In the genomic region with DNA sequence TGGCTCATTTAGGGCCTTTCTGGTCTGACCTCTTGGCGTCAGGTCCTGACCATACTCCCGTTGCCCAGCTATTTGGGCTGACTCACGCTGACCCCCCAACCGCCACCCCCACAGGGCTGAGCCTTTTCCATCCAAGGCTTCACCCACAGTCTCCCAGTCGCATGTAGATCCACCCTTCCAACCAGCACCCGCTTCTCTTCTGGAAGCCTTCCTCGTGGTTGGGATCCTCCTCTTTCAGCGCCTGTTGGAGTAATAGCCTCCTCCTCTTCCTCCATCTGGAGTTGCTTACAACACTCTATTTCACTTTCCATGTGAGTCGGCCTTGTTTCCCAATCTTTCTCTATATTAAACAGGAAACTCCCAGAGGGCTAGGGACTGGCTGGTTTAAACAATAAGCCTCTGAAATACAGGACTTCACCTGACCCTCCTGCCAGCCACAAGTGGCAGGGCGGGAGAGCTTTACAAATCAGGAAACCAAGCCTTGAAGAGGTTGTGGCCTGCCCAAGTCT, we compare ENCODE assay signal across 10 cellular contexts. TPM values are rescaled to one million over a fixed set of nuclear protein-coding genes. Genes with fewer than 3 reads are reported as not detected.
DNase-seq lines count a peak whose midpoint lies in the region; ATAC-seq and TF ChIP-seq lines count a peak whose summit lies in the region.
"Had no signal": no experiment of that assay in that cellular context is flagged by ENCODE, and none has a peak within 500 bp of the region (broad histone marks: within the 10 kb centered on the region; RNA-seq: fewer than 3 reads in every experiment).

No MANE protein-coding gene starts in this region.

- intact Hi-C loops in mammary epithelial cell (cut with micrococcal nuclease): loop anchor here (2.0 kb wide), 1 partner anchor 15 kb away; no protein-coding TSS in a partner anchor
- intact Hi-C loops in transverse colon (cut with DNase I; ENCODE audit: low total_unique reads): no loop called here

- H3K9me3 ChIP-seq in mammary epithelial cell (replicated peaks; ENCODE audit: insufficient read depth, low read length) (no peaks in the 10 kb centered on the region), transverse colon (no peaks in the 10 kb centered on the region)

- H2AFZ ChIP-seq in mammary epithelial cell (ENCODE audit: low read depth, low read length): no peak overlapping the region

- dilution Hi-C loops in mammary epithelial cell (cut with HindIII; ENCODE audit: low sequenced_read_pairs): no loop called here

- CTCF ChIA-PET in mammary epithelial cell (lab: Charles Lee; ENCODE audit: low non-redundant PET): no interaction called here

- ATAC-seq in effector memory CD8-positive, alpha-beta T cell (replicated peaks): no peak

- no peak overlapping the region for H3K9ac ChIP-seq in mammary epithelial cell (ENCODE audit: insufficient read depth, low read length)

- TF ChIP-seq POLR2A in transverse colon (IDR thresholded peaks at IDR 0.05): no peak

- H3K4me3 ChIP-seq in mammary epithelial cell (replicated peaks in 1 of 3; ENCODE audit: insufficient read depth in 1 of 3, low read depth in 2 of 3, low read length in 3 of 3) (no peak overlapping the region), transverse colon (no peak overlapping the region)

- H3K4me1 ChIP-seq in mammary epithelial cell (ENCODE audit: insufficient read depth, low read length) (peaks cover 32% of the 10 kb centered on the region), transverse colon (peaks cover 20 to 62% (median 32%) of the 10 kb centered on the region in 4 donors)

- H3K27me3 Mint-ChIP-seq in effector memory CD8-positive, alpha-beta T cell: no peaks in the 10 kb centered on the region

- peak overlapping the region in 1 of 2 donors; percentile 99 for H3K27ac Mint-ChIP-seq in effector memory CD8-positive, alpha-beta T cell

- no TSS peak for BruUV-seq in mammary epithelial cell (replicated peaks; lab: Mats Ljungman, UMichigan)

- TF ChIP-seq CTCF in mammary epithelial cell (conservative IDR thresholded peaks at IDR 0.05 in 1 of 2, IDR thresholded peaks at IDR 0.05 in 1 of 2; ENCODE audit: extremely low read depth in 1 of 2, insufficient read depth in 1 of 2, low read depth in 1 of 2, low read length in 2 of 2): no peak
- TF ChIP-seq CTCF in transverse colon (IDR thresholded peaks at IDR 0.05): no peak

- H3K36me3 Mint-ChIP-seq in effector memory CD8-positive, alpha-beta T cell (ENCODE audit: insufficient read depth): peaks cover 12% of the 10 kb centered on the region

- H3K4me3 Mint-ChIP-seq in effector memory CD8-positive, alpha-beta T cell: no peak overlapping the region

- no peaks in the 10 kb centered on the region for H3K36me3 ChIP-seq in mammary epithelial cell (ENCODE audit: insufficient read depth, low read length)
- H3K36me3 ChIP-seq in transverse colon: no peaks in the 10 kb centered on the region

- no peak overlapping the region for H3K27ac ChIP-seq in mammary epithelial cell (ENCODE audit: insufficient read depth, low read depth, low read length)
- peak overlapping the region; percentile 22 for H3K27ac ChIP-seq in layer of hippocampus (ENCODE audit: low read depth, low read length)
- peak overlapping the region; percentile 87 to 93 (median 89) for H3K27ac ChIP-seq in transverse colon

- DNase-seq in LHCN-M2 (ENCODE audit: low read depth) (peak; percentile 47), mammary epithelial cell (peak; percentile 84), transverse colon (peak; percentile 24), LoVo (ENCODE audit: low spot score) (no peak), T1000 (lab: John Stamatoyannopoulos, UW) (no peak), NCI-H69 (lab: John Stamatoyannopoulos, UW) (no peak)
- no peak for DNase-seq in effector memory CD8-positive, alpha-beta T cell
- DNase-seq: activated CD8-positive, alpha-beta memory T cell treated with anti-CD3 and anti-CD28 coated beads, Interleukin-2, amount 50 U/mL, for 4 hours had no signal

- peaks cover 19 to 26% of the 10 kb centered on the region in 2 donors for H3K4me1 Mint-ChIP-seq in effector memory CD8-positive, alpha-beta T cell (ENCODE audit: low read depth in 2 of 2)

- no peak for TF ChIP-seq EP300 in transverse colon (IDR thresholded peaks at IDR 0.05; ENCODE audit: low read depth)

- H4K20me1 ChIP-seq in mammary epithelial cell (ENCODE audit: insufficient read depth, low read length): no peaks in the 10 kb centered on the region

- in situ Hi-C loops in mammary epithelial cell (cut with MboI; ENCODE audit: low sequenced_read_pairs in 2 of 2) (no loop called here), transverse colon (cut with MboI; ENCODE audit: low pct_ligation_motif_present in 1 of 4, low pct_unique_long_range_greater_than_20kb in 1 of 4, low sequenced_read_pairs in 3 of 4) (no loop called here)

- no peak overlapping the region for H3K4me2 ChIP-seq in mammary epithelial cell (ENCODE audit: insufficient read depth, low read depth, low read length)

- peaks cover 14% of the 10 kb centered on the region for H3K79me2 ChIP-seq in mammary epithelial cell (ENCODE audit: insufficient read depth, low read length)

- WGBS in mammary epithelial cell (ENCODE audit: low coverage, missing lambda C conversion rate): 65% methylated on average over 10 of the region's 10 CpGs
- 64 to 67% methylated on average over 3 to 10 of the region's 10 CpGs for WGBS in transverse colon (ENCODE audit: low coverage in 1 of 2), 2 donors

- H3K9me3 Mint-ChIP-seq in effector memory CD8-positive, alpha-beta T cell: no peaks in the 10 kb centered on the region

- H3K27me3 ChIP-seq in mammary epithelial cell (ENCODE audit: insufficient read depth, low read length) (no peaks in the 10 kb centered on the region), layer of hippocampus (ENCODE audit: control insufficient read depth, insufficient read depth, low read length) (no peaks in the 10 kb centered on the region), transverse colon (no peaks in the 10 kb centered on the region)

RNA-seq across cellular contexts. Expression of a gene that starts 2.1 kb away (rescaled TPM):
- total RNA-seq in LHCN-M2 (2014; rRNA removed): 44.2 and 57.9 TPM in 2 replicates
- 39.3 TPM for polyA plus RNA-seq in LHCN-M2 (2012)
- total RNA-seq in mammary epithelial cell: 10 to 100 TPM; 24.2 to 39.2 TPM
- polyA plus RNA-seq in mammary epithelial cell: 49.2 TPM
- polyA minus RNA-seq in mammary epithelial cell: 34.0 TPM
- 100 to 1,000 TPM in 1 of 4 donors, 10 to 100 TPM in 3; 70.1 to 101 (median 84.0) TPM for total RNA-seq in transverse colon

RNA-seq across cellular contexts. Expression of a gene that starts 29.6 kb away (rescaled TPM):
- under 0.01 TPM in 1 of 2 replicates, not detected in the other for total RNA-seq in LHCN-M2 (2014; rRNA removed)
- polyA plus RNA-seq in LHCN-M2 (2012): not detected
- total RNA-seq in mammary epithelial cell: not detected
- not detected for polyA plus RNA-seq in mammary epithelial cell
- not detected for polyA minus RNA-seq in mammary epithelial cell
- total RNA-seq in transverse colon: under 1 TPM in 1 of 4 donors, not detected in 3; 0.16 TPM
- polyA plus RNA-seq: neural cell had no signal

RNA-seq across cellular contexts. Expression of a gene that starts 41.7 kb away (rescaled TPM):
- total RNA-seq in LHCN-M2 (2014; rRNA removed): 18.9 and 19.1 TPM in 2 replicates
- 21.2 TPM for polyA plus RNA-seq in LHCN-M2 (2012)
- 10 to 100 TPM in 1 of 2 donors, 1 to 10 TPM in 1; 2.8 to 21.5 TPM for total RNA-seq in mammary epithelial cell
- 22.2 TPM for polyA plus RNA-seq in mammary epithelial cell
- 17.2 TPM for polyA minus RNA-seq in mammary epithelial cell
- 1 to 10 TPM in 2 of 4 donors, under 1 TPM in 1, not detected in 1; 0.80 to 3.1 (median 2.2) TPM for total RNA-seq in transverse colon

RNA-seq across cellular contexts. Expression of a gene that starts 43.1 kb away (rescaled TPM):
- total RNA-seq in LHCN-M2 (2014; rRNA removed): 136 and 145 TPM in 2 replicates
- polyA plus RNA-seq in LHCN-M2 (2012): 106 TPM
- 10 to 100 TPM; 67.8 to 96.2 TPM for total RNA-seq in mammary epithelial cell
- polyA plus RNA-seq in mammary epithelial cell: 137 TPM
- polyA minus RNA-seq in mammary epithelial cell: 179 TPM
- total RNA-seq in transverse colon: 10 to 100 TPM; 29.9 to 82.7 (median 61.0) TPM

RNA-seq across cellular contexts. Expression of a gene that starts 49.7 kb away (rescaled TPM):
- total RNA-seq in LHCN-M2 (2014; rRNA removed): 16.0 and 22.3 TPM in 2 replicates
- polyA plus RNA-seq in LHCN-M2 (2012): 26.5 TPM
- 1 to 10 TPM; 4.8 to 8.7 TPM for total RNA-seq in mammary epithelial cell
- 4.3 TPM for polyA plus RNA-seq in mammary epithelial cell
- polyA minus RNA-seq in mammary epithelial cell: not detected
- total RNA-seq in transverse colon: 1 to 10 TPM; 2.0 to 8.4 (median 6.2) TPM

Comparison
In these comparisons a context has a peak if more than half of its experiments do, and no peak if none do; other contexts are left out.
1. DNase-seq: peak in LHCN-M2 (single experiment), mammary epithelial cell (single experiment) and transverse colon (single experiment); none in LoVo (single experiment), T1000 (single experiment), NCI-H69 (single experiment) and effector memory CD8-positive, alpha-beta T cell (0 of 3).